15 cellular contexts compared by ENCODE assay signal in genomic region chr4:152480901-152481300, GRCh38. TPM values are rescaled to one million over a fixed set of nuclear protein-coding genes. Genes with fewer than 3 reads are reported as not detected.
DNase-seq lines count a peak whose midpoint lies in the region; ATAC-seq and TF ChIP-seq lines count a peak whose summit lies in the region.
"Had no signal": no experiment of that assay in that cellular context is flagged by ENCODE, and none has a peak within 500 bp of the region (broad histone marks: within the 10 kb centered on the region; RNA-seq: fewer than 3 reads in every experiment).

No MANE protein-coding gene starts in this region.

- H3K36me3 ChIP-seq in BLaER1 (peaks cover 18% of the 10 kb centered on the region; the same call in 1 of the 2 replicates), IMR-90 (ENCODE audit: control insufficient read depth, insufficient read depth, low read length) (no peaks in the 10 kb centered on the region), lower lobe of right lung (no peaks in the 10 kb centered on the region), heart left ventricle (no peaks in the 10 kb centered on the region), HAP-1 (replicated peaks) (no peaks in the 10 kb centered on the region)
- no peaks in the 10 kb centered on the region for H3K36me3 ChIP-seq in CD4-positive, alpha-beta memory T cell (ENCODE audit: insufficient read depth, low read length)

- H3K9ac ChIP-seq in BLaER1 (no peak overlapping the region), IMR-90 (ENCODE audit: low read depth, low read length) (no peak overlapping the region)
- H3K9ac ChIP-seq: KMS-11 had no signal

- DNase-seq in IMR-90, result no peak
- no peak for DNase-seq in left lobe of liver (ENCODE audit: low spot score)
- no peak for DNase-seq in lower lobe of right lung
- DNase-seq in CD4-positive, alpha-beta memory T cell, result no peak
- DNase-seq in KG1 (lab: John Stamatoyannopoulos, UW), result no peak
- no peak for DNase-seq in heart left ventricle
- no peak for DNase-seq in HAP-1 (ENCODE audit: low spot score in 2 of 2)
- DNase-seq: CD4-positive, CD25-positive, alpha-beta regulatory T cell; DND-41; GDM1 had no signal

- H3K4ac ChIP-seq in IMR-90 (ENCODE audit: low read depth, low read length), result no peak overlapping the region

- H4K5ac ChIP-seq in IMR-90 (ENCODE audit: low read depth, low read length), result no peak overlapping the region

- POLR2A ChIA-PET in IMR-90 (lab: Charles Lee; ENCODE audit: unreplicated experiment), result no interaction called here
- POLR2A ChIA-PET in CD4-positive, alpha-beta memory T cell (lab: Charles Lee; ENCODE audit: partially characterized antibody), result interaction anchor here (0.6 kb wide), 2 partner anchors 10 to 734 kb away, joined by 3 read pairs; no protein-coding TSS in a partner anchor

- no peak overlapping the region for H2BK5ac ChIP-seq in IMR-90 (ENCODE audit: low read depth, low read length, poor library complexity, severe bottlenecking)

- peaks cover 21% of the 10 kb centered on the region for H3K9me3 ChIP-seq in BLaER1
- no peaks in the 10 kb centered on the region for H3K9me3 ChIP-seq in IMR-90 (ENCODE audit: control insufficient read depth, insufficient read depth, low read length)
- H3K9me3 ChIP-seq in lower lobe of right lung, result no peaks in the 10 kb centered on the region
- H3K9me3 ChIP-seq in CD4-positive, alpha-beta memory T cell (ENCODE audit: control insufficient read depth in 1 of 2, low read length in 2 of 2), result no peaks in the 10 kb centered on the region
- no peaks in the 10 kb centered on the region for H3K9me3 ChIP-seq in heart left ventricle
- H3K9me3 ChIP-seq in HAP-1, result no peaks in the 10 kb centered on the region

- no peak overlapping the region for H4K8ac ChIP-seq in IMR-90 (ENCODE audit: low read depth in 2 of 2, low read length in 2 of 2)

- peaks cover 34 to 58% (median 46%) of the 10 kb centered on the region in 4 donors for H3K4me1 Mint-ChIP-seq in CD4-positive, alpha-beta memory T cell

- peaks cover 22 to 28% of the 10 kb centered on the region in 2 donors for H3K36me3 Mint-ChIP-seq in CD4-positive, alpha-beta memory T cell

- H2BK15ac ChIP-seq in IMR-90 (ENCODE audit: low read depth, low read length), result no peak overlapping the region

- dilution Hi-C loops in IMR-90 (cut with HindIII; ENCODE audit: low sequenced_read_pairs, unreplicated experiment), result no loop called here

- H3K27me3 Mint-ChIP-seq in CD4-positive, alpha-beta memory T cell, result no peaks in the 10 kb centered on the region
- H3K27me3 Mint-ChIP-seq: B cell; CD4-positive, CD25-positive, alpha-beta regulatory T cell had no signal

- H3K9me1 ChIP-seq in IMR-90 (ENCODE audit: insufficient read depth, low read length), result no peaks in the 10 kb centered on the region

- in situ Hi-C loops in IMR-90 (cut with MboI; ENCODE audit: low sequenced_read_pairs) (no loop called here), HAP-1 (cut with MboI; ENCODE audit: low sequenced_read_pairs) (no loop called here)

- BruUV-seq in IMR-90 (replicated peaks; lab: Mats Ljungman, UMichigan), result no TSS peak

- no peak overlapping the region for H4K91ac ChIP-seq in IMR-90 (ENCODE audit: insufficient read depth, low read depth, low read length)

- peak overlapping the region; percentile 38 for H3K4me2 ChIP-seq in BLaER1
- H3K4me2 ChIP-seq in IMR-90 (ENCODE audit: low read depth, low read length), result no peak overlapping the region
- H3K4me2 ChIP-seq: KMS-11 had no signal

- H3K4me1 ChIP-seq in BLaER1 (peaks cover 28% of the 10 kb centered on the region), IMR-90 (ENCODE audit: control insufficient read depth, insufficient read depth, low read length) (no peaks in the 10 kb centered on the region; the same call in 1 of the 2 replicates), lower lobe of right lung (peaks cover 31% of the 10 kb centered on the region), heart left ventricle (peaks cover 0 to 38% (median 8%) of the 10 kb centered on the region in 12 donors), HAP-1 (0 out of 2 replicates have a peak, but pooled peaks cover 4% of the 10 kb centered on the region)
- peaks cover 12% of the 10 kb centered on the region for H3K4me1 ChIP-seq in CD4-positive, alpha-beta memory T cell (ENCODE audit: insufficient read depth, low read length)

- H2AK9ac ChIP-seq in IMR-90 (replicated peaks; ENCODE audit: low read depth, low read length, poor library complexity), result no peak overlapping the region

- H3K27ac ChIP-seq in BLaER1, result no peak overlapping the region
- no peak overlapping the region for H3K27ac ChIP-seq in IMR-90 (ENCODE audit: insufficient read depth, low read length)
- H3K27ac ChIP-seq in lower lobe of right lung, result no peak overlapping the region
- H3K27ac ChIP-seq in CD4-positive, alpha-beta memory T cell (ENCODE audit: low read depth, low read length), result no peak overlapping the region
- H3K27ac ChIP-seq in heart left ventricle, result no peak overlapping the region
- H3K27ac ChIP-seq: HL-60, KMS-11 had no signal

- intact Hi-C loops in IMR-90 (cut with micrococcal nuclease), result no loop called here
- intact Hi-C loops in lower lobe of right lung (cut with DNase I), result no loop called here
- intact Hi-C loops in CD4-positive, alpha-beta memory T cell (cut with micrococcal nuclease), result no loop called here
- intact Hi-C loops in heart left ventricle (cut with DNase I), result no loop called here

- no peak overlapping the region for H3K18ac ChIP-seq in IMR-90 (ENCODE audit: low read depth, low read length)

- H3K27me3 ChIP-seq in BLaER1 (no peaks in the 10 kb centered on the region), IMR-90 (ENCODE audit: control insufficient read depth, insufficient read depth, low read length) (no peaks in the 10 kb centered on the region), lower lobe of right lung (ENCODE audit: low read depth) (no peaks in the 10 kb centered on the region), heart left ventricle (no peaks in the 10 kb centered on the region), HAP-1 (ENCODE audit: low read depth) (no peaks in the 10 kb centered on the region)
- H3K27me3 ChIP-seq in CD4-positive, alpha-beta memory T cell (ENCODE audit: insufficient read depth, low read length), result no peaks in the 10 kb centered on the region

- no peak for TF ChIP-seq POLR2A in IMR-90 (IDR thresholded peaks at IDR 0.05; ENCODE audit: low read depth, low read length)
- no peak for TF ChIP-seq POLR2A in heart left ventricle (IDR thresholded peaks at IDR 0.05)

- H4K20me1 ChIP-seq in BLaER1 (peaks cover 3% of the 10 kb centered on the region; the same call in 1 of the 2 replicates), IMR-90 (ENCODE audit: insufficient read depth, low read length) (peaks cover 2% of the 10 kb centered on the region; the same call in 1 of the 2 replicates)

- TF ChIP-seq CTCF in IMR-90 (conservative IDR thresholded peaks at IDR 0.05; ENCODE audit: low read depth, low read length) (no peak), lower lobe of right lung (IDR thresholded peaks at IDR 0.05) (no peak), heart left ventricle (IDR thresholded peaks at IDR 0.05) (no peak)

- peaks cover 0 to 2% (median 0%) of the 10 kb centered on the region in 8 donors for H3K9me3 Mint-ChIP-seq in CD4-positive, alpha-beta memory T cell

- no peak overlapping the region for H2BK120ac ChIP-seq in IMR-90 (ENCODE audit: low read depth, low read length)

- H2BK20ac ChIP-seq in IMR-90 (ENCODE audit: low read depth, low read length), result no peak overlapping the region

- no peak overlapping the region for H2AK5ac ChIP-seq in IMR-90 (ENCODE audit: low read depth, low read length)

- WGBS in IMR-90 (ENCODE audit: extremely low coverage in 2 of 2, insufficient read length in 1 of 2), 2 experiments, result 100% methylated on average over 1 of the region's 2 CpGs; no CpG with 5 or more reads in 1 of the 2 experiments
- 94 to 97% (median 96%) methylated on average over 2 of the region's 2 CpGs for WGBS in heart left ventricle, 4 donors

- H3K4me3 ChIP-seq in BLaER1 (no peak overlapping the region), IMR-90 (ENCODE audit: insufficient read depth, low read depth, low read length) (no peak overlapping the region), lower lobe of right lung (no peak overlapping the region), heart left ventricle (no peak overlapping the region), HAP-1 (no peak overlapping the region)
- H3K4me3 ChIP-seq in CD4-positive, alpha-beta memory T cell (ENCODE audit: low read length in 2 of 2), result no peak overlapping the region

- no peak overlapping the region for H3K14ac ChIP-seq in IMR-90 (replicated peaks; ENCODE audit: low read depth, low read length)

- H3K56ac ChIP-seq in IMR-90 (ENCODE audit: extremely low read depth, insufficient read depth, low read length), result no peak overlapping the region

- no peak overlapping the region for H3K23ac ChIP-seq in IMR-90 (ENCODE audit: low read depth, low read length)

- H3K79me1 ChIP-seq in IMR-90 (ENCODE audit: low read depth in 1 of 2, low read length in 2 of 2), result peaks cover 24 to 33% of the 10 kb centered on the region in 2 experiments; a peak in 3 of 4 replicates

- no peak for TF ChIP-seq RAD21 in IMR-90 (IDR thresholded peaks at IDR 0.05; ENCODE audit: low read length)

- H3K4me3 Mint-ChIP-seq in CD4-positive, alpha-beta memory T cell, result no peak overlapping the region
- H3K4me3 Mint-ChIP-seq: B cell had no signal

- H2AFZ ChIP-seq in IMR-90 (replicated peaks; ENCODE audit: low read length, poor library complexity), result no peak overlapping the region

- ATAC-seq in IMR-90 (ENCODE audit: low read depth) (no peak), left lobe of liver (peak; percentile 75), lower lobe of right lung (peak; percentile 30 to 39), heart left ventricle (no peak)
- ATAC-seq: HCT116 had no signal

- CTCF ChIA-PET in IMR-90 (lab: Yijun Ruan, JAX), result interaction anchor here (0.9 kb wide), 2 partner anchors 20 to 27 kb away, joined by 3 to 4 read pairs; no protein-coding TSS in a partner anchor
- CTCF ChIA-PET in CD4-positive, alpha-beta memory T cell (lab: Charles Lee; ENCODE audit: partially characterized antibody), result interaction anchor here (0.7 to 1.0 kb wide), 4 partner anchors 20 to 163 kb away, joined by 3 read pairs; no protein-coding TSS in a partner anchor

- no peak overlapping the region for H3K27ac Mint-ChIP-seq in CD4-positive, alpha-beta memory T cell
- H3K27ac Mint-ChIP-seq: B cell had no signal

TF ChIP-seq in IMR-90, 13 proteins besides CTCF, POLR2A, EP300 and RAD21:
- TF ChIP-seq BHLHE40 (IDR thresholded peaks at IDR 0.05; ENCODE audit: low read depth, low read length), result no peak
- TF ChIP-seq MAFK (IDR thresholded peaks at IDR 0.05; ENCODE audit: low read depth, low read length), result peak; percentile 85

RNA-seq across cellular contexts. Expression of gene FBXW7, which starts 55.0 kb away (rescaled TPM):
- 27.4 and 64.7 TPM in 2 replicates for total RNA-seq in IMR-90 (2012; rRNA removed)
- polyA plus RNA-seq in IMR-90 (2012; rRNA removed), result 7.1 and 7.2 TPM in 2 replicates
- polyA plus RNA-seq in IMR-90 (2012; cell fraction: cytosol; rRNA removed), result 0.65 and 0.87 TPM in 2 replicates
- 6.0 and 56.0 TPM in 2 replicates for polyA plus RNA-seq in IMR-90 (2012; cell fraction: nucleus; rRNA removed; ENCODE audit: low replicate concordance)
- total RNA-seq in left lobe of liver, result 12.2 TPM
- total RNA-seq in lower lobe of right lung, result 39.6 TPM
- total RNA-seq in CD4-positive, alpha-beta memory T cell, result 100 to 1,000 TPM; 138 to 148 TPM
- polyA plus RNA-seq in CD4-positive, alpha-beta memory T cell, result 10 to 100 TPM; 36.2 to 47.9 TPM
- 10 to 100 TPM; 37.2 to 74.1 (median 65.6) TPM for total RNA-seq in heart left ventricle
- polyA plus RNA-seq in heart left ventricle, result 10 to 100 TPM; 20.6 to 29.1 TPM

Comparison
In these comparisons a context has a peak if more than half of its experiments do, and no peak if none do; other contexts are left out.
1. ATAC-seq: peak in left lobe of liver (single experiment) and lower lobe of right lung (2 of 2); none in IMR-90 (single experiment) and heart left ventricle (0 of 4).